In genomic region chr16:81316176-81316496, GRCh38 we compare ENCODE assay signal across 8 cellular contexts. TPM values are rescaled to one million over a fixed set of nuclear protein-coding genes. Genes with fewer than 3 reads are reported as not detected.
DNase-seq lines count a peak whose midpoint lies in the region; ATAC-seq and TF ChIP-seq lines count a peak whose summit lies in the region.

No MANE protein-coding gene starts in this region.

- no peaks in the 10 kb centered on the region for H3K9me3 Mint-ChIP-seq in naive thymus-derived CD8-positive, alpha-beta T cell

- peaks cover 0 to 8% (median 0%) of the 10 kb centered on the region in 3 donors for H3K36me3 Mint-ChIP-seq in naive thymus-derived CD8-positive, alpha-beta T cell

- H3K4me3 Mint-ChIP-seq in naive thymus-derived CD8-positive, alpha-beta T cell = peak overlapping the region; percentile 78 to 93 (median 90)

- DNase-seq in AG04450 (ENCODE audit: low read depth, low spot score) = no peak
- no peak for DNase-seq in Jurkat, Clone E6-1 (ENCODE audit: low read depth, low spot score)
- no peak for DNase-seq in choroid plexus epithelial cell (ENCODE audit: low read depth)
- DNase-seq in naive thymus-derived CD8-positive, alpha-beta T cell = no peak
- no peak for DNase-seq in NCI-H1417 (lab: John Stamatoyannopoulos, UW)
- no peak for DNase-seq in NK-92 treated with Interleukin-12 subunit alpha and Interleukin-12 subunit beta, amount 100 ng/mL, for 24 hours (lab: John Stamatoyannopoulos, UW)
- no peak for DNase-seq in NCI-H1436 (lab: John Stamatoyannopoulos, UW)

- H3K9me3 ChIP-seq in AG04450 (ENCODE audit: control insufficient read depth, insufficient read depth, low read length) = no peaks in the 10 kb centered on the region

- no peak for ATAC-seq in naive thymus-derived CD8-positive, alpha-beta T cell
- no peak for ATAC-seq in HG03039 (IDR thresholded peaks at IDR 0.05; ENCODE audit: unreplicated experiment)

- peaks cover 24 to 72% (median 55%) of the 10 kb centered on the region in 4 donors for H3K4me1 Mint-ChIP-seq in naive thymus-derived CD8-positive, alpha-beta T cell

- peak overlapping the region in 8 of 10 donors; percentile 51 to 94 (median 84) for H3K27ac Mint-ChIP-seq in naive thymus-derived CD8-positive, alpha-beta T cell

- no peaks in the 10 kb centered on the region for H3K27me3 Mint-ChIP-seq in naive thymus-derived CD8-positive, alpha-beta T cell

- CTCF ChIA-PET in AG04450 (lab: Charles Lee) = interaction anchor here (0.5 to 1.0 kb wide), 2 partner anchors 55 to 108 kb away, joined by 3 read pairs; no protein-coding TSS in a partner anchor

- no peak overlapping the region for H3K27ac ChIP-seq in AG04450 (ENCODE audit: low read depth, low read length)

- TF ChIP-seq CTCF in AG04450 (IDR thresholded peaks at IDR 0.05; ENCODE audit: low read depth, low read length) = no peak
- no peak for TF ChIP-seq CTCF in choroid plexus epithelial cell (conservative IDR thresholded peaks at IDR 0.05; ENCODE audit: low read depth, low read length)

- H3K4me3 ChIP-seq in AG04450 (ENCODE audit: low read depth, low read length) (peak overlapping the region; percentile 72), choroid plexus epithelial cell (ENCODE audit: low read depth, low read length) (peak overlapping the region; percentile 88)
- peak overlapping the region; percentile 77 for H3K4me3 ChIP-seq in Jurkat, Clone E6-1 (ENCODE audit: low read length)

- no peaks in the 10 kb centered on the region for H3K27me3 ChIP-seq in AG04450 (ENCODE audit: control insufficient read depth, insufficient read depth, low read length)

- POLR2A ChIA-PET in AG04450 (lab: Yijun Ruan, JAX) = no interaction called here
- POLR2A ChIA-PET in naive thymus-derived CD8-positive, alpha-beta T cell (lab: Charles Lee) = no interaction called here

RNA-seq across cellular contexts. Expression of gene GAN, which starts 1.4 kb away (rescaled TPM):
- 3.3 and 4.3 TPM in 2 replicates for polyA plus RNA-seq in AG04450 (2011; rRNA removed)
- polyA minus RNA-seq in AG04450 (2011; rRNA and poly(A)+ RNA removed) = 11.3 and 14.5 TPM in 2 replicates
- polyA plus RNA-seq in Jurkat, Clone E6-1 (2012; ENCODE audit: insufficient read depth, insufficient read length) = 1.2 TPM
- total RNA-seq in naive thymus-derived CD8-positive, alpha-beta T cell = 10 to 100 TPM; 11.3 to 12.0 TPM
- 1 to 10 TPM; 2.1 to 2.5 (median 2.2) TPM for polyA plus RNA-seq in naive thymus-derived CD8-positive, alpha-beta T cell
